In genomic region chr9:109519366-109519765, GRCh38 we compare ENCODE assay signal across 22 cellular contexts. TPM values are rescaled to one million over a fixed set of nuclear protein-coding genes. Genes with fewer than 3 reads are reported as not detected.
"Had no signal": no experiment of that assay in that cellular context is flagged by ENCODE, and none has a peak within 500 bp of the region (broad histone marks: within the 10 kb centered on the region; RNA-seq: fewer than 3 reads in every experiment).

No MANE protein-coding gene starts in this region.

- H3K36me3 Mint-ChIP-seq: activated naive CD8-positive, alpha-beta T cell; natural killer cell; stimulated activated naive B cell treated with anti-CD40 and anti-IgM and Interleukin-4, amounts not matched to agents 10 μg/mL and 1 μg/mL and 100 μg/mL, for 72 hours had no signal

- H3K27me3 ChIP-seq: body of pancreas, esophagus squamous epithelium, thyroid gland, uterus had no signal

- H3K4me3 Mint-ChIP-seq: activated CD4-positive, alpha-beta T cell treated with anti-CD3 and anti-CD28 coated beads, Interleukin-2, amount 10 ng/mL, durations not matched to agents 7 days and 5 days; activated naive CD8-positive, alpha-beta T cell; activated T-cell treated with anti-CD3 and anti-CD28 coated beads, Interleukin-2, amount 50 U/mL, for 72 hours; natural killer cell; stimulated activated naive B cell treated with anti-CD40 and anti-IgM and Interleukin-4, amounts not matched to agents 10 μg/mL and 1 μg/mL and 100 μg/mL, for 72 hours had no signal

- H3K9me3 ChIP-seq: body of pancreas, esophagus squamous epithelium, neutrophil, thyroid gland, uterus had no signal

- H3K4me1 ChIP-seq: parathyroid adenoma, uterus had no signal

- H3K36me3 ChIP-seq: esophagus squamous epithelium, neutrophil, thyroid gland, uterus had no signal

- DNase-seq: activated CD4-positive, alpha-beta T cell treated with anti-CD3 and anti-CD28 coated beads, Interleukin-2, amount 10 ng/mL, durations not matched to agents 7 days and 5 days; activated CD8-positive, alpha-beta memory T cell treated with anti-CD3 and anti-CD28 coated beads, Interleukin-2, amount 50 U/mL, for 48 hours; activated gamma-delta T cell treated with Interleukin-2 at 50 U/mL for 16 hours; activated T-cell treated with anti-CD3 and anti-CD28 coated beads, Interleukin-2, amount 50 U/mL, for 72 hours; amygdala; body of pancreas; central memory CD4-positive, alpha-beta T cell; esophagus squamous epithelium; glutamatergic neuron; hypothalamus; mesenchymal stem cell; natural killer cell; retina; stimulated activated CD4-positive, alpha-beta T cell treated with anti-CD3 and anti-CD28 coated beads, Interleukin-15, amount 100 ng/mL, for 24 hours; stimulated activated CD4-positive, alpha-beta T cell treated with anti-CD3 and anti-CD28 coated beads, Interleukin-4, amount 100 ng/mL, for 1 hour; stimulated activated naive B cell treated with anti-CD40 and anti-IgM and Interleukin-4, amounts not matched to agents 10 μg/mL and 1 μg/mL and 100 μg/mL, for 72 hours; thyroid gland; uterus had no signal

- H3K27ac Mint-ChIP-seq: activated CD4-positive, alpha-beta T cell treated with anti-CD3 and anti-CD28 coated beads, Interleukin-2, amount 10 ng/mL, durations not matched to agents 7 days and 5 days; activated naive CD8-positive, alpha-beta T cell; activated T-cell treated with anti-CD3 and anti-CD28 coated beads, Interleukin-2, amount 50 U/mL, for 72 hours; natural killer cell; stimulated activated naive B cell treated with anti-CD40 and anti-IgM and Interleukin-4, amounts not matched to agents 10 μg/mL and 1 μg/mL and 100 μg/mL, for 72 hours had no signal

- H3K4me3 ChIP-seq: body of pancreas, coronary artery, esophagus squamous epithelium, thyroid gland, uterus had no signal

- H3K9me3 Mint-ChIP-seq: activated CD4-positive, alpha-beta T cell treated with anti-CD3 and anti-CD28 coated beads, Interleukin-2, amount 10 ng/mL, durations not matched to agents 7 days and 5 days; activated T-cell treated with anti-CD3 and anti-CD28 coated beads, Interleukin-2, amount 50 U/mL, for 72 hours; stimulated activated naive B cell treated with anti-CD40 and anti-IgM and Interleukin-4, amounts not matched to agents 10 μg/mL and 1 μg/mL and 100 μg/mL, for 72 hours had no signal

- ATAC-seq: activated T-cell treated with anti-CD3 and anti-CD28 coated beads, Interleukin-2, amount 50 U/mL, for 72 hours; body of pancreas; natural killer cell had no signal

- H3K4me1 Mint-ChIP-seq: activated CD4-positive, alpha-beta T cell treated with anti-CD3 and anti-CD28 coated beads, Interleukin-2, amount 10 ng/mL, durations not matched to agents 7 days and 5 days; natural killer cell had no signal

- H3K27ac ChIP-seq: body of pancreas, coronary artery, esophagus squamous epithelium, neutrophil, parathyroid adenoma, uterus had no signal

RNA-seq across cellular contexts. Expression of gene PTPN3, which starts 21.3 kb away (rescaled TPM):
- total RNA-seq: activated CD4-positive, alpha-beta T cell treated with anti-CD3 and anti-CD28 coated beads, Interleukin-2, amount 10 ng/mL, durations not matched to agents 7 days and 5 days; natural killer cell had no signal
